ENCODE assay signal across 15 cellular contexts in genomic region chr1:236307437-236307836, GRCh38. TPM values are rescaled to one million over a fixed set of nuclear protein-coding genes. Genes with fewer than 3 reads are reported as not detected.
DNase-seq lines count a peak whose midpoint lies in the region; TF ChIP-seq lines count a peak whose summit lies in the region.
"Had no signal": no experiment of that assay in that cellular context is flagged by ENCODE, and none has a peak within 500 bp of the region (broad histone marks: within the 10 kb centered on the region; RNA-seq: fewer than 3 reads in every experiment).

No MANE protein-coding gene starts in this region.

- H3K4me3 Mint-ChIP-seq in glutamatergic neuron (ENCODE audit: unreplicated experiment) = peak overlapping the region; percentile 64
- H3K4me3 Mint-ChIP-seq: B cell; CD4-positive, alpha-beta memory T cell; H9 had no signal

- peak; percentile 62 for TF ChIP-seq CTCF in glutamatergic neuron (IDR thresholded peaks at IDR 0.05; ENCODE audit: partially characterized antibody, unreplicated experiment)

- no peaks in the 10 kb centered on the region for H3K36me3 Mint-ChIP-seq in glutamatergic neuron (ENCODE audit: unreplicated experiment)
- H3K36me3 Mint-ChIP-seq: CD4-positive, alpha-beta memory T cell had no signal

- H3K4me1 Mint-ChIP-seq in glutamatergic neuron (ENCODE audit: low read depth, unreplicated experiment) = peaks cover 7% of the 10 kb centered on the region
- H3K4me1 Mint-ChIP-seq: B cell; CD4-positive, alpha-beta memory T cell; H9 had no signal

- H3K27ac Mint-ChIP-seq in glutamatergic neuron (ENCODE audit: unreplicated experiment) = peak overlapping the region; percentile 81
- H3K27ac Mint-ChIP-seq: B cell; CD4-positive, alpha-beta memory T cell; H9 had no signal

- no peaks in the 10 kb centered on the region for H3K9me3 Mint-ChIP-seq in glutamatergic neuron (ENCODE audit: unreplicated experiment)
- H3K9me3 Mint-ChIP-seq: CD4-positive, alpha-beta memory T cell; H9 had no signal

- H3K27me3 Mint-ChIP-seq in glutamatergic neuron (ENCODE audit: unreplicated experiment) = peaks cover 2% of the 10 kb centered on the region
- H3K27me3 Mint-ChIP-seq: CD4-positive, alpha-beta memory T cell had no signal

- DNase-seq in NCI-H748 (lab: John Stamatoyannopoulos, UW; ENCODE audit: unreplicated experiment) (peak; percentile 11), NCI-H748 treated with DMSO at 0.1 percent for 48 hours (lab: John Stamatoyannopoulos, UW) (no peak), NCI-H82 (lab: John Stamatoyannopoulos, UW) (peak; percentile 49), glutamatergic neuron (peak; percentile 64), retina (peak; percentile 57), 8988T (no peak), NCI-H2107 (lab: John Stamatoyannopoulos, UW) (no peak)
- DNase-seq in stimulated activated CD4-positive, alpha-beta T cell treated with anti-CD3 and anti-CD28 coated beads, Interleukin-15, amount 100 ng/mL, for 24 hours = no peak
- DNase-seq: CD4-positive, alpha-beta memory T cell; H9; Karpas-422; NCI-H1436; NCI-H510A treated with DMSO at 0.1 percent for 48 hours; PC-3 had no signal

RNA-seq across cellular contexts. Expression of gene ERO1B, which starts 25.7 kb away (rescaled TPM):
- 3.0 TPM for total RNA-seq in glutamatergic neuron (ENCODE audit: unreplicated experiment)

Comparison
In these comparisons a context has a peak if more than half of its experiments do, and no peak if none do; other contexts are left out.
1. DNase-seq: peak in NCI-H748 (single experiment), NCI-H82 (single experiment), glutamatergic neuron (single experiment) and retina (single experiment); none in NCI-H748 treated with DMSO at 0.1 percent for 48 hours (single experiment), 8988T (single experiment), stimulated activated CD4-positive, alpha-beta T cell treated with anti-CD3 and anti-CD28 coated beads, Interleukin-15, amount 100 ng/mL, for 24 hours (single experiment) and NCI-H2107 (single experiment).